8 cellular contexts compared by ENCODE assay signal in the genomic region with DNA sequence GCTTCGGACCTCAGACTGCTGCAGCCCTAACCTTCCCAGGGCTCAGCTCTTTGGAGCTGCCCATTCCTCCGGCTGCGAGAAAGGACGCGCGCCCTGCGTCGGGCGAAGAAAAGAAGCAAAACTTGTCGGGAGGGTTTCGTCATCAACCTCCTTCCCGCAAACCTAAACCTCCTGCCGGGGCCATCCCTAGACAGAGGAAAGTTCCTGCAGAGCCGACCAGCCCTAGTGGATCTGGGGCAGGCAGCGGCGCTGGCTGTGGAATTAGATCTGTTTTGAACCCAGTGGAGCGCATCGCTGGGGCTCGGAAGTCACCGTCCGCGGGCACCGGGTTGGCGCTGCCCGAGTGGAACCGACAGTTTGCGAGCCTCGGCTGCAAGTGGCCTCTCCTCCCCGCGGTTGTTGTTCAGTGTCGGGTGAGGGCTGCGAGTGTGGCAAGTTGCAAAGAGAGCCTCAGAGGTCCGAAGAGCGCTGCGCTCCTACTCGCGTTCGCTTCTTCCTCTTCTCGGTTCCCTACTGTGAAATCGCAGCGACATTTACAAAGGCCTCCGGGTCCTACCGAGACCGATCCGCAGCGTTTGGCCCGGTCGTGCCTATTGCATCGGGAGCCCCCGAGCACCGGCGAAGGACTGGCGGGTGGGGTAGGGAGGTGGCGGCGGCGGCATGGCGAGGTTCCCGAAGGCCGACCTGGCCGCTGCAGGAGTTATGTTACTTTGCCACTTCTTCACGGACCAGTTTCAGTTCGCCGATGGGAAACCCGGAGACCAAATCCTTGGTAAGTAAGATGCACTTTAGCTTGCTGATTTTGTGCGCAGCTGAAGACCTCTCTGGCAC. TPM values are rescaled to one million over a fixed set of nuclear protein-coding genes. Genes with fewer than 3 reads are reported as not detected.
DNase-seq lines count a peak whose midpoint lies in the region; ATAC-seq and TF ChIP-seq lines count a peak whose summit lies in the region.

A gene (plus strand): TSS at position 13 of the 831 bp plus-strand sequence.

- H3K27ac Mint-ChIP-seq in brain, result peak within 1 kb of the TSS; percentile 79 to 95 (median 94)

- H3K36me3 Mint-ChIP-seq in brain, result peaks cover 9% of the 10 kb centered on the region

- intact Hi-C loops in sigmoid colon (cut with DNase I), result loop anchor here (5.0 to 10.0 kb wide), 2 partner anchors 106 to 1038 kb away; no protein-coding TSS in a partner anchor

- ATAC-seq in GM19372 (IDR thresholded peaks at IDR 0.05; ENCODE audit: low read depth, unreplicated experiment), result peak; percentile 62

- peak within 1 kb of the TSS; percentile 85 to 89 (median 88) for H3K27ac ChIP-seq in sigmoid colon

- H3K4me3 Mint-ChIP-seq in brain, result peak within 1 kb of the TSS; percentile 86 to 98 (median 94)

- H3K9me3 Mint-ChIP-seq in brain, result peaks cover 0 to 5% (median 0%) of the 10 kb centered on the region in 5 experiments

- WGBS in sigmoid colon, 2 donors, result 1% methylated on average over 65 of the region's 65 CpGs

- peaks cover 0 to 29% (median 18%) of the 10 kb centered on the region in 4 donors for H3K4me1 ChIP-seq in sigmoid colon

- H3K4me3 ChIP-seq in AG09309 (ENCODE audit: control insufficient read depth, low read depth, low read length), result peak within 1 kb of the TSS; percentile 58
- H3K4me3 ChIP-seq in iPS-18c (ENCODE audit: insufficient read depth, low read depth, low read length), result peak within 1 kb of the TSS; percentile 91
- peak within 1 kb of the TSS; percentile 49 to 87 (median 84) for H3K4me3 ChIP-seq in sigmoid colon

- H3K9me3 ChIP-seq in iPS-18c (ENCODE audit: control insufficient read depth, insufficient read depth, low read length) (no peaks in the 10 kb centered on the region), sigmoid colon (no peaks in the 10 kb centered on the region)

- H3K27me3 ChIP-seq in sigmoid colon, result peaks cover 0 to 35% (median 0%) of the 10 kb centered on the region in 3 donors

- peak in 1 of 2 donors; percentile 23 for TF ChIP-seq POLR2A in sigmoid colon (IDR thresholded peaks at IDR 0.05)

- TF ChIP-seq EP300 in sigmoid colon (IDR thresholded peaks at IDR 0.05), result no peak

- TF ChIP-seq CTCF in AG09309 (IDR thresholded peaks at IDR 0.05; ENCODE audit: control insufficient read depth, insufficient read depth, low read depth, low read length, missing control alignments) (no peak), brain (conservative IDR thresholded peaks at IDR 0.05) (no peak), sigmoid colon (IDR thresholded peaks at IDR 0.05) (no peak)

- H3K4me1 Mint-ChIP-seq in brain, result peaks cover 34% of the 10 kb centered on the region

- no peaks in the 10 kb centered on the region for H3K36me3 ChIP-seq in sigmoid colon

- peaks cover 53% of the 10 kb centered on the region for H3K27me3 Mint-ChIP-seq in brain

- DNase-seq in AG09309 (ENCODE audit: low read depth), result no peak
- DNase-seq in NCI-H146 (lab: John Stamatoyannopoulos, UW), result peak; percentile 65
- peak; percentile 77 for DNase-seq in sigmoid colon
- no peak for DNase-seq in NCI-H1930 (lab: John Stamatoyannopoulos, UW)
- DNase-seq in DMS153 treated with DMSO at 0.1 percent for 48 hours (lab: John Stamatoyannopoulos, UW; ENCODE audit: unreplicated experiment), result no peak

RNA-seq across cellular contexts. Expression of the gene that starts here (rescaled TPM):
- polyA plus RNA-seq in brain (ENCODE audit: insufficient read depth, low read depth, low replicate concordance) (3.6 TPM), sigmoid colon (1 to 10 TPM; 1.8 to 5.1 (median 5.0) TPM)
- total RNA-seq in sigmoid colon, result 10 to 100 TPM; 18.2 to 44.6 (median 36.4) TPM

Comparison
In these comparisons a context has a peak if more than half of its experiments do, and no peak if none do; other contexts are left out.
1. DNase-seq: peak in NCI-H146 (single experiment) and sigmoid colon (single experiment); none in AG09309 (single experiment), NCI-H1930 (0 of 2) and DMS153 treated with DMSO at 0.1 percent for 48 hours (single experiment).
2. Peak in every context shown above with its lines, with median percentiles within 50 percentile points of each other: H3K4me3 ChIP-seq.